Comparison of ENCODE assay signal across 16 cellular contexts in genomic region chr18:63057707-63058106, GRCh38.
A peak's percentile ranks its signal among the peaks of the same experiment; 100 is the strongest.
DNase-seq lines count a peak whose midpoint lies in the region; ATAC-seq and TF ChIP-seq lines count a peak whose summit lies in the region.
"Had no signal": no experiment of that assay in that cellular context is flagged by ENCODE, and none has a peak within 500 bp of the region (broad histone marks: within the 10 kb centered on the region; RNA-seq: fewer than 3 reads in every experiment).

No MANE protein-coding gene starts in this region.

- no peak overlapping the region for H2AFZ ChIP-seq in H9 (ENCODE audit: low read length)

- no peak overlapping the region for H3T11ph ChIP-seq in H9 (ENCODE audit: low read length)

- H3K4me1 ChIP-seq in H9 (ENCODE audit: insufficient read depth, low read length), result no peaks in the 10 kb centered on the region
- peaks cover 7% of the 10 kb centered on the region; the same call in 1 of the 2 replicates for H3K4me1 ChIP-seq in Panc1 (ENCODE audit: control insufficient read depth, insufficient read depth, low read length)
- H3K4me1 ChIP-seq: Caco-2 had no signal

- no peak overlapping the region for H2BK12ac ChIP-seq in H9 (ENCODE audit: insufficient read length, low read depth, low read length)

- H3K9me3 ChIP-seq in H9 (ENCODE audit: control insufficient read depth, low read depth, low read length), result no peaks in the 10 kb centered on the region
- no peaks in the 10 kb centered on the region for H3K9me3 ChIP-seq in Panc1 (ENCODE audit: control insufficient read depth, insufficient read depth, low read depth, low read length)
- H3K9me3 ChIP-seq: Caco-2 had no signal

- H3K4ac ChIP-seq in H9 (ENCODE audit: low read depth, low read length), result no peak overlapping the region

- no peak overlapping the region for H3K18ac ChIP-seq in H9 (ENCODE audit: insufficient read length, low read depth, low read length)

- intact Hi-C loops in Panc1 (cut with micrococcal nuclease; ENCODE audit: unreplicated experiment), result no loop called here

- no peaks in the 10 kb centered on the region for H3K36me3 ChIP-seq in Panc1 (ENCODE audit: control insufficient read depth, insufficient read depth, low read length)

- no peak for ATAC-seq in Panc1
- ATAC-seq in omental fat pad (ENCODE audit: low FRiP score), result peak; percentile 24
- peak; percentile 44 for ATAC-seq in stimulated activated memory B cell treated with anti-CD40 and anti-IgM and Interleukin-4, amounts not matched to agents 10 μg/mL and 1 μg/mL and 100 μg/mL, for 72 hours
- ATAC-seq: GM12878 had no signal

- H3K23ac ChIP-seq in H9 (ENCODE audit: insufficient read length, low read depth, low read length), result no peak overlapping the region

- H3K56ac ChIP-seq in H9 (ENCODE audit: insufficient read length, low read depth, low read length), result no peak overlapping the region

- no peak overlapping the region for H3K4me2 ChIP-seq in H9 (ENCODE audit: insufficient read depth, insufficient read length, low read length)

- no peak overlapping the region for H4K91ac ChIP-seq in H9 (ENCODE audit: insufficient read length, low read depth, low read length)

- H3K27me3 ChIP-seq in H9 (ENCODE audit: insufficient read depth, low read length) (no peaks in the 10 kb centered on the region), Panc1 (ENCODE audit: control insufficient read depth, insufficient read depth, low read length) (no peaks in the 10 kb centered on the region)

- no peak overlapping the region for H3K4me3 ChIP-seq in Panc1 (ENCODE audit: low read depth in 2 of 2, low read length in 2 of 2)
- H3K4me3 ChIP-seq: GM12878 had no signal

- H2BK120ac ChIP-seq in H9 (ENCODE audit: low read depth, low read length, poor library complexity, severe bottlenecking), result no peak overlapping the region

- H3K23me2 ChIP-seq in H9 (ENCODE audit: insufficient read length, low read depth, low read length, poor library complexity, severe bottlenecking), result no peaks in the 10 kb centered on the region

- WGBS in H9 (ENCODE audit: extremely low coverage, insufficient read length, low lambda C conversion rate), result no CpG with 5 or more reads among the region's 14 CpGs

- no peak overlapping the region for H2BK15ac ChIP-seq in H9 (ENCODE audit: low read depth, low read length)

- H3K9me3 Mint-ChIP-seq in H9, result no peaks in the 10 kb centered on the region
- H3K9me3 Mint-ChIP-seq in stimulated activated memory B cell treated with anti-CD40 and anti-IgM and Interleukin-4, amounts not matched to agents 10 μg/mL and 1 μg/mL and 100 μg/mL, for 72 hours, result no peaks in the 10 kb centered on the region
- H3K9me3 Mint-ChIP-seq: CD4-positive, alpha-beta memory T cell had no signal

- CTCF ChIA-PET in Panc1 (lab: Charles Lee), result no interaction called here

- POLR2A ChIA-PET in Panc1 (lab: Charles Lee), result no interaction called here

- H4K8ac ChIP-seq in H9 (replicated peaks; ENCODE audit: insufficient read length, low read depth, low read length), result no peak overlapping the region

- H3K79me1 ChIP-seq in H9 (ENCODE audit: insufficient read depth, low read depth, low read length, poor library complexity, severe bottlenecking), result no peaks in the 10 kb centered on the region

- no peak overlapping the region for H3K4me3 Mint-ChIP-seq in H9
- no peak overlapping the region for H3K4me3 Mint-ChIP-seq in stimulated activated memory B cell treated with anti-CD40 and anti-IgM and Interleukin-4, amounts not matched to agents 10 μg/mL and 1 μg/mL and 100 μg/mL, for 72 hours
- H3K4me3 Mint-ChIP-seq: CD4-positive, alpha-beta memory T cell had no signal

- H4K20me1 ChIP-seq in H9 (ENCODE audit: control insufficient read depth, insufficient read depth, insufficient read length), result no peaks in the 10 kb centered on the region

- DNase-seq in H9 (no peak), Panc1 (ENCODE audit: low read depth, low spot score) (no peak), omental fat pad (ENCODE audit: low spot score) (no peak), T-helper 9 cell (no peak)
- DNase-seq in stimulated activated CD4-positive, alpha-beta T cell treated with anti-CD3 and anti-CD28 coated beads, Interleukin-2, amount 100 ng/mL, for 24 hours, result no peak
- DNase-seq: C1 segment of cervical spinal cord; Caco-2; CD4-positive, alpha-beta memory T cell; DMS153; DMS79; EL; GDM1; GOT3; HCEC 1CT had no signal

- peaks cover 7 to 13% of the 10 kb centered on the region in 2 experiments for H3K4me1 Mint-ChIP-seq in H9
- peaks cover 12% of the 10 kb centered on the region for H3K4me1 Mint-ChIP-seq in stimulated activated memory B cell treated with anti-CD40 and anti-IgM and Interleukin-4, amounts not matched to agents 10 μg/mL and 1 μg/mL and 100 μg/mL, for 72 hours

- H2BK5ac ChIP-seq in H9 (ENCODE audit: insufficient read length, low read length), result no peak overlapping the region

- no peaks in the 10 kb centered on the region; a peak in 2 of 7 replicates for H3K36me3 Mint-ChIP-seq in H9 (ENCODE audit: insufficient read depth in 1 of 3, low read depth in 3 of 3)
- H3K36me3 Mint-ChIP-seq in stimulated activated memory B cell treated with anti-CD40 and anti-IgM and Interleukin-4, amounts not matched to agents 10 μg/mL and 1 μg/mL and 100 μg/mL, for 72 hours, result no peaks in the 10 kb centered on the region
- H3K36me3 Mint-ChIP-seq: CD4-positive, alpha-beta memory T cell had no signal

- H2AK5ac ChIP-seq in H9 (ENCODE audit: insufficient read length, low read length), result no peak overlapping the region

- in situ Hi-C loops in Panc1 (cut with HindIII; ENCODE audit: low pct_unique_long_range_greater_than_20kb, low sequenced_read_pairs), result no loop called here

- H3K9ac ChIP-seq in H9 (ENCODE audit: extremely low read depth, insufficient read length, low read length), result no peak overlapping the region

- H4K5ac ChIP-seq in H9 (ENCODE audit: insufficient read length, low read depth, low read length), result no peak overlapping the region

- H3K27ac ChIP-seq in H9 (ENCODE audit: insufficient read length, low read depth, low read length) (no peak overlapping the region), Panc1 (ENCODE audit: low read length) (peak overlapping the region; percentile 61; the same call in 1 of the 2 replicates)

- no peaks in the 10 kb centered on the region for H3K79me2 ChIP-seq in H9 (ENCODE audit: insufficient read depth, low read length)

- 0 out of 2 replicates have a peak overlapping the region, but pooled peaks have one; percentile 43 for H3K14ac ChIP-seq in H9 (ENCODE audit: insufficient read depth, low read length)

- no peak for TF ChIP-seq CTCF in H9 (conservative IDR thresholded peaks at IDR 0.05)
- no peak for TF ChIP-seq CTCF in Panc1 (IDR thresholded peaks at IDR 0.05)
- TF ChIP-seq CTCF in omental fat pad (IDR thresholded peaks at IDR 0.05), result no peak

- H3K27ac Mint-ChIP-seq in H9, result no peak overlapping the region
- no peak overlapping the region for H3K27ac Mint-ChIP-seq in stimulated activated memory B cell treated with anti-CD40 and anti-IgM and Interleukin-4, amounts not matched to agents 10 μg/mL and 1 μg/mL and 100 μg/mL, for 72 hours
- H3K27ac Mint-ChIP-seq: CD4-positive, alpha-beta memory T cell had no signal

- peak overlapping the region; percentile 84 for H2BK20ac ChIP-seq in H9 (ENCODE audit: low read depth, low read length, poor library complexity, severe bottlenecking)

- BruUV-seq in Panc1 (replicated peaks; lab: Mats Ljungman, UMichigan), result no TSS peak

- H3K27me3 Mint-ChIP-seq in H9 (ENCODE audit: low read depth), result no peaks in the 10 kb centered on the region
- peaks cover 6% of the 10 kb centered on the region for H3K27me3 Mint-ChIP-seq in stimulated activated memory B cell treated with anti-CD40 and anti-IgM and Interleukin-4, amounts not matched to agents 10 μg/mL and 1 μg/mL and 100 μg/mL, for 72 hours
